ENCODE assay signal across 24 cellular contexts in genomic region chr1:3159121-3159520, GRCh38.
DNase-seq lines count a peak whose midpoint lies in the region; ATAC-seq and TF ChIP-seq lines count a peak whose summit lies in the region.
"Had no signal": no experiment of that assay in that cellular context is flagged by ENCODE, and none has a peak within 500 bp of the region (broad histone marks: within the 10 kb centered on the region; RNA-seq: fewer than 3 reads in every experiment).

No MANE protein-coding gene starts in this region.

- H3K36me3 Mint-ChIP-seq in WTC11 = no peaks in the 10 kb centered on the region
- H3K36me3 Mint-ChIP-seq in naive thymus-derived CD8-positive, alpha-beta T cell = no peaks in the 10 kb centered on the region
- H3K36me3 Mint-ChIP-seq in activated CD4-positive, alpha-beta T cell treated with anti-CD3 and anti-CD28 coated beads, Interleukin-2, amount 10 ng/mL, durations not matched to agents 24 days and 14 days (ENCODE audit: low read depth) = no peaks in the 10 kb centered on the region

- H2BK15ac ChIP-seq in neuronal stem cell (ENCODE audit: low read length) = peak overlapping the region; percentile 88

- no peaks in the 10 kb centered on the region for H3K36me3 ChIP-seq in neuronal stem cell (replicated peaks in 1 of 2; ENCODE audit: control insufficient read depth in 2 of 2, insufficient read depth in 2 of 2, low read length in 2 of 2)
- H3K36me3 ChIP-seq: MG63 had no signal

- ATAC-seq in WTC11 = no peak
- ATAC-seq in naive thymus-derived CD8-positive, alpha-beta T cell = no peak

- CTCF ChIA-PET in WTC11 (lab: Charles Lee) = interaction anchor here (0.7 kb wide), 1 partner anchor 47 kb away, joined by 3 read pairs; no protein-coding TSS in a partner anchor

- no peak for TF ChIP-seq CTCF in WTC11 (IDR thresholded peaks at IDR 0.05)

- no CpG with 5 or more reads among the region's 10 CpGs for WGBS in neuronal stem cell (ENCODE audit: extremely low coverage in 2 of 2, insufficient read length in 2 of 2, insufficient replicate concordance in 1 of 2), 2 donors

- no peak overlapping the region for H3K27ac ChIP-seq in neuronal stem cell (replicated peaks; ENCODE audit: low read length)
- H3K27ac ChIP-seq: 22Rv1, GM23248 had no signal

- H3K9ac ChIP-seq in neuronal stem cell (ENCODE audit: low read depth, low read length, poor library complexity) = no peak overlapping the region
- H3K9ac ChIP-seq: GM23248, SK-N-SH had no signal

- H2BK5ac ChIP-seq in neuronal stem cell (ENCODE audit: low read length) = no peak overlapping the region

- H3K4me1 Mint-ChIP-seq in WTC11 = no peaks in the 10 kb centered on the region
- peaks cover 0 to 7% (median 4%) of the 10 kb centered on the region in 4 donors for H3K4me1 Mint-ChIP-seq in naive thymus-derived CD8-positive, alpha-beta T cell
- no peaks in the 10 kb centered on the region for H3K4me1 Mint-ChIP-seq in activated CD4-positive, alpha-beta T cell treated with anti-CD3 and anti-CD28 coated beads, Interleukin-2, amount 10 ng/mL, durations not matched to agents 24 days and 14 days

- peaks cover 0 to 14% of the 10 kb centered on the region in 2 donors for H3K4me1 ChIP-seq in neuronal stem cell (ENCODE audit: control insufficient read depth in 2 of 2, insufficient read depth in 1 of 2, low read depth in 1 of 2, low read length in 2 of 2)

- no peak overlapping the region for H3K4me3 Mint-ChIP-seq in WTC11
- no peak overlapping the region for H3K4me3 Mint-ChIP-seq in naive thymus-derived CD8-positive, alpha-beta T cell
- H3K4me3 Mint-ChIP-seq in activated CD4-positive, alpha-beta T cell treated with anti-CD3 and anti-CD28 coated beads, Interleukin-2, amount 10 ng/mL, durations not matched to agents 24 days and 14 days = no peak overlapping the region
- H3K4me3 Mint-ChIP-seq: B cell had no signal

- POLR2A ChIA-PET in WTC11 (lab: Charles Lee) = no interaction called here
- POLR2A ChIA-PET in naive thymus-derived CD8-positive, alpha-beta T cell (lab: Charles Lee) = no interaction called here

- H3K4ac ChIP-seq in neuronal stem cell (ENCODE audit: low read length) = no peak overlapping the region

- intact Hi-C loops in activated CD4-positive, alpha-beta T cell treated with anti-CD3 and anti-CD28 coated beads, Interleukin-2, amount 10 ng/mL, durations not matched to agents 24 days and 14 days (cut with micrococcal nuclease) = no loop called here
- intact Hi-C loops in cardiac septum (cut with DNase I) = no loop called here

- H2BK12ac ChIP-seq in neuronal stem cell (ENCODE audit: low read length) = no peak overlapping the region

- H3K18ac ChIP-seq in neuronal stem cell (ENCODE audit: low read length) = peak overlapping the region; percentile 77

- no peaks in the 10 kb centered on the region for H3K27me3 Mint-ChIP-seq in WTC11 (ENCODE audit: low read depth)
- peaks cover 9 to 41% (median 21%) of the 10 kb centered on the region in 5 donors for H3K27me3 Mint-ChIP-seq in naive thymus-derived CD8-positive, alpha-beta T cell
- peaks cover 20% of the 10 kb centered on the region for H3K27me3 Mint-ChIP-seq in activated CD4-positive, alpha-beta T cell treated with anti-CD3 and anti-CD28 coated beads, Interleukin-2, amount 10 ng/mL, durations not matched to agents 24 days and 14 days

- H3K9me3 ChIP-seq in neuronal stem cell (replicated peaks in 1 of 2; ENCODE audit: control insufficient read depth in 2 of 2, insufficient read depth in 1 of 2, low read depth in 1 of 2, low read length in 2 of 2) = peaks cover 0 to 2% of the 10 kb centered on the region in 2 donors
- H3K9me3 ChIP-seq: MG63, SK-N-SH had no signal

- no peak overlapping the region for H3K4me2 ChIP-seq in neuronal stem cell (ENCODE audit: insufficient read depth, low read length, poor library complexity, severe bottlenecking)
- H3K4me2 ChIP-seq: SK-N-SH had no signal

- H3K14ac ChIP-seq in neuronal stem cell (ENCODE audit: low read length) = no peak overlapping the region

- no peak overlapping the region for H2AFZ ChIP-seq in neuronal stem cell (ENCODE audit: low read length)
- H2AFZ ChIP-seq: GM23248 had no signal

- peaks cover 0 to 31% (median 0%) of the 10 kb centered on the region in 3 experiments for H3K27me3 ChIP-seq in neuronal stem cell (ENCODE audit: control insufficient read depth in 3 of 3, insufficient read depth in 3 of 3, low read depth in 1 of 3, low read length in 3 of 3)
- H3K27me3 ChIP-seq: MG63 had no signal

- peak overlapping the region; percentile 93 for H2AK5ac ChIP-seq in neuronal stem cell (ENCODE audit: low read depth, low read length)

- no peaks in the 10 kb centered on the region for H3K9me3 Mint-ChIP-seq in WTC11
- H3K9me3 Mint-ChIP-seq in naive thymus-derived CD8-positive, alpha-beta T cell = no peaks in the 10 kb centered on the region
- H3K9me3 Mint-ChIP-seq in activated CD4-positive, alpha-beta T cell treated with anti-CD3 and anti-CD28 coated beads, Interleukin-2, amount 10 ng/mL, durations not matched to agents 24 days and 14 days = no peaks in the 10 kb centered on the region

- H3K79me1 ChIP-seq in neuronal stem cell (ENCODE audit: low read depth, low read length) = no peaks in the 10 kb centered on the region

- H4K8ac ChIP-seq in neuronal stem cell (ENCODE audit: low read depth, low read length) = peak overlapping the region; percentile 89

- H3K27ac Mint-ChIP-seq in WTC11 = peak overlapping the region; percentile 21; the same call in 1 of the 2 replicates
- no peak overlapping the region for H3K27ac Mint-ChIP-seq in naive thymus-derived CD8-positive, alpha-beta T cell
- no peak overlapping the region for H3K27ac Mint-ChIP-seq in activated CD4-positive, alpha-beta T cell treated with anti-CD3 and anti-CD28 coated beads, Interleukin-2, amount 10 ng/mL, durations not matched to agents 24 days and 14 days
- H3K27ac Mint-ChIP-seq: B cell had no signal

- H3K4me3 ChIP-seq in neuronal stem cell (ENCODE audit: low read length in 2 of 2) = no peak overlapping the region
- H3K4me3 ChIP-seq: GM23248, MG63 had no signal

- no peak overlapping the region for H2BK120ac ChIP-seq in neuronal stem cell (ENCODE audit: low read depth, low read length)

- no peak overlapping the region for H3K23ac ChIP-seq in neuronal stem cell (ENCODE audit: low read depth, low read length, poor library complexity)

- peak; percentile 12 for DNase-seq in NCI-H82 (lab: John Stamatoyannopoulos, UW)
- no peak for DNase-seq in NCI-H82 treated with DMSO at 0.1 percent for 48 hours (lab: John Stamatoyannopoulos, UW; ENCODE audit: unreplicated experiment)
- DNase-seq in NOMO-1 (lab: John Stamatoyannopoulos, UW; ENCODE audit: unreplicated experiment in 2 of 2) = peak; percentile 3 to 18
- DNase-seq in WTC11 (ENCODE audit: low spot score) = no peak
- DNase-seq in neuronal stem cell (ENCODE audit: low spot score) = no peak
- no peak for DNase-seq in naive thymus-derived CD8-positive, alpha-beta T cell
- DNase-seq in activated CD4-positive, alpha-beta T cell treated with anti-CD3 and anti-CD28 coated beads, Interleukin-2, amount 10 ng/mL, durations not matched to agents 24 days and 14 days = no peak
- no peak for DNase-seq in cardiac septum (ENCODE audit: low spot score)
- DNase-seq: Calu3, DMS153, DND-41, GM23248, H7, KG1, MG63, NCI-H1105, NCI-H146, NCI-H1930, NCI-H2107, NCI-H446, NCI-H526, SK-N-SH had no signal

- no peak overlapping the region for H4K91ac ChIP-seq in neuronal stem cell (ENCODE audit: low read depth, low read length, poor library complexity)

TF ChIP-seq in WTC11, 78 proteins besides CTCF, POLR2A, EP300 and RAD21:
- TF ChIP-seq E2F1 (CRISPR knock-in tag; IDR thresholded peaks at IDR 0.05) (no peak), ZNF512 (CRISPR knock-in tag; IDR thresholded peaks at IDR 0.05; ENCODE audit: borderline replicate concordance) (0 out of 2 replicates have a peak, but pooled peaks have one; percentile 5)

Comparison
In these comparisons a context has a peak if more than half of its experiments do, and no peak if none do; other contexts are left out.
1. DNase-seq: peak in NCI-H82 (single experiment) and NOMO-1 (2 of 2); none in NCI-H82 treated with DMSO at 0.1 percent for 48 hours (single experiment), WTC11 (single experiment), neuronal stem cell (single experiment), naive thymus-derived CD8-positive, alpha-beta T cell (0 of 10), activated CD4-positive, alpha-beta T cell treated with anti-CD3 and anti-CD28 coated beads, Interleukin-2, amount 10 ng/mL, durations not matched to agents 24 days and 14 days (single experiment) and cardiac septum (single experiment).